Comparison of ENCODE assay signal across 12 cellular contexts in genomic region chr3:194497799-194498575, GRCh38. TPM values are rescaled to one million over a fixed set of nuclear protein-coding genes. Genes with fewer than 3 reads are reported as not detected.
DNase-seq lines count a peak whose midpoint lies in the region; ATAC-seq and TF ChIP-seq lines count a peak whose summit lies in the region.
"Had no signal": no experiment of that assay in that cellular context is flagged by ENCODE, and none has a peak within 500 bp of the region (broad histone marks: within the 10 kb centered on the region; RNA-seq: fewer than 3 reads in every experiment).

No MANE protein-coding gene starts in this region.

- ATAC-seq in HG02678 (IDR thresholded peaks at IDR 0.05; ENCODE audit: unreplicated experiment) (peak; percentile 38), HG03045 (IDR thresholded peaks at IDR 0.05; ENCODE audit: unreplicated experiment) (no peak)
- ATAC-seq: naive thymus-derived CD8-positive, alpha-beta T cell had no signal

- H3K27ac ChIP-seq in BLaER1 treated with 17β-estradiol and CSF1 and Interleukin-3, amounts not matched to agents 10 nM and 100 nM, result peak overlapping the region in 3 of 11 experiments; percentile 3 to 76 (median 68); a peak in 3 of 22 replicates
- no peak overlapping the region for H3K27ac ChIP-seq in esophagus muscularis mucosa (replicated peaks in 1 of 4)
- H3K27ac ChIP-seq in tibial nerve, result no peak overlapping the region

- TF ChIP-seq POLR2A in esophagus muscularis mucosa (IDR thresholded peaks at IDR 0.05; ENCODE audit: low read depth), result no peak
- no peak for TF ChIP-seq POLR2A in tibial nerve (IDR thresholded peaks at IDR 0.05)

- peaks cover 18 to 59% (median 25%) of the 10 kb centered on the region in 10 experiments for H3K4me1 ChIP-seq in BLaER1 treated with 17β-estradiol and CSF1 and Interleukin-3, amounts not matched to agents 10 nM and 100 nM
- H3K4me1 ChIP-seq in esophagus muscularis mucosa, result peaks cover 0 to 16% (median 10%) of the 10 kb centered on the region in 4 donors
- H3K4me1 ChIP-seq in tibial nerve, result peaks cover 0 to 28% (median 7%) of the 10 kb centered on the region in 4 donors

- peaks cover 21% of the 10 kb centered on the region for H3K4me1 Mint-ChIP-seq in nephron progenitor cell

- no peaks in the 10 kb centered on the region for H3K27me3 Mint-ChIP-seq in nephron progenitor cell (ENCODE audit: low read depth, poor library complexity)
- H3K27me3 Mint-ChIP-seq: activated naive CD8-positive, alpha-beta T cell; naive thymus-derived CD8-positive, alpha-beta T cell had no signal

- H3K27me3 ChIP-seq in BLaER1 treated with 17β-estradiol and CSF1 and Interleukin-3, amounts not matched to agents 10 nM and 100 nM, result no peaks in the 10 kb centered on the region
- H3K27me3 ChIP-seq in esophagus muscularis mucosa (no peaks in the 10 kb centered on the region), tibial nerve (no peaks in the 10 kb centered on the region)

- peaks cover 0 to 9% (median 3%) of the 10 kb centered on the region in 11 experiments; a peak in 6 of 22 replicates for H3K9me3 ChIP-seq in BLaER1 treated with 17β-estradiol and CSF1 and Interleukin-3, amounts not matched to agents 10 nM and 100 nM (replicated peaks in 1 of 11)
- H3K9me3 ChIP-seq in esophagus muscularis mucosa (peaks cover 0 to 3% (median 0%) of the 10 kb centered on the region in 4 donors), tibial nerve (no peaks in the 10 kb centered on the region)

- peaks cover 5% of the 10 kb centered on the region for H3K36me3 Mint-ChIP-seq in nephron progenitor cell (ENCODE audit: low read depth)

- peak overlapping the region; percentile 88 for H3K27ac Mint-ChIP-seq in nephron progenitor cell
- H3K27ac Mint-ChIP-seq: activated naive CD8-positive, alpha-beta T cell; naive thymus-derived CD8-positive, alpha-beta T cell had no signal

- H3K4me3 ChIP-seq in BLaER1 treated with 17β-estradiol and CSF1 and Interleukin-3, amounts not matched to agents 10 nM and 100 nM, result no peak overlapping the region
- no peak overlapping the region for H3K4me3 ChIP-seq in esophagus muscularis mucosa
- H3K4me3 ChIP-seq in tibial nerve, result no peak overlapping the region

- no peaks in the 10 kb centered on the region for H4K20me1 ChIP-seq in BLaER1 treated with 17β-estradiol and CSF1 and Interleukin-3, amounts not matched to agents 10 nM and 100 nM

- intact Hi-C loops in esophagus muscularis mucosa (cut with DNase I), result no loop called here

- DNase-seq in esophagus muscularis mucosa (ENCODE audit: extremely low spot score) (peak; percentile 89), nephron progenitor cell (peak; percentile 34), tibial nerve (ENCODE audit: low spot score in 2 of 2) (no peak)
- no peak for DNase-seq in stimulated activated CD8-positive, alpha-beta memory T cell treated with anti-CD3 and anti-CD28 coated beads, Interleukin-4, amount 100 ng/mL, for 48 hours
- DNase-seq in central memory CD4-positive, alpha-beta T cell, result no peak
- DNase-seq: erythroblast; naive thymus-derived CD8-positive, alpha-beta T cell; NCI-H2107 had no signal

- H3K9ac ChIP-seq in BLaER1 treated with 17β-estradiol and CSF1 and Interleukin-3, amounts not matched to agents 10 nM and 100 nM, result no peak overlapping the region

- 0 out of 22 replicates have a peak, but pooled peaks cover 0 to 3% (median 0%) of the 10 kb centered on the region in 11 experiments for H3K36me3 ChIP-seq in BLaER1 treated with 17β-estradiol and CSF1 and Interleukin-3, amounts not matched to agents 10 nM and 100 nM
- H3K36me3 ChIP-seq in esophagus muscularis mucosa (no peaks in the 10 kb centered on the region), tibial nerve (no peaks in the 10 kb centered on the region)

- no peak overlapping the region for H3K4me3 Mint-ChIP-seq in nephron progenitor cell
- H3K4me3 Mint-ChIP-seq: activated naive CD8-positive, alpha-beta T cell; naive thymus-derived CD8-positive, alpha-beta T cell had no signal

- H3K4me2 ChIP-seq in BLaER1 treated with 17β-estradiol and CSF1 and Interleukin-3, amounts not matched to agents 10 nM and 100 nM, result peak overlapping the region; percentile 14 to 97 (median 44); a peak in 20 of 22 replicates

- TF ChIP-seq EP300 in esophagus muscularis mucosa (IDR thresholded peaks at IDR 0.05), result no peak
- TF ChIP-seq EP300 in tibial nerve (IDR thresholded peaks at IDR 0.05), result no peak

- no peaks in the 10 kb centered on the region for H3K9me3 Mint-ChIP-seq in nephron progenitor cell
- H3K9me3 Mint-ChIP-seq: naive thymus-derived CD8-positive, alpha-beta T cell had no signal

- 93% methylated on average over 7 of the region's 8 CpGs for WGBS in esophagus muscularis mucosa
- 63 to 82% methylated on average over 8 of the region's 8 CpGs for WGBS in tibial nerve, 2 donors

- TF ChIP-seq CTCF in esophagus muscularis mucosa (IDR thresholded peaks at IDR 0.05), result no peak
- no peak for TF ChIP-seq CTCF in nephron progenitor cell (IDR thresholded peaks at IDR 0.05)
- no peak for TF ChIP-seq CTCF in tibial nerve (IDR thresholded peaks at IDR 0.05)

RNA-seq across cellular contexts. Expression of gene ATP13A3, which starts 11.2 kb away (rescaled TPM):
- total RNA-seq in esophagus muscularis mucosa (100 to 1,000 TPM in 2 of 4 donors, 10 to 100 TPM in 2; 74.7 to 167 (median 91.0) TPM), tibial nerve (100 to 1,000 TPM in 2 of 4 donors, 10 to 100 TPM in 2; 84.6 to 106 (median 101) TPM)

Comparison
In these comparisons a context has a peak if more than half of its experiments do, and no peak if none do; other contexts are left out.
1. DNase-seq: peak in esophagus muscularis mucosa (single experiment) and nephron progenitor cell (single experiment); none in stimulated activated CD8-positive, alpha-beta memory T cell treated with anti-CD3 and anti-CD28 coated beads, Interleukin-4, amount 100 ng/mL, for 48 hours (single experiment), central memory CD4-positive, alpha-beta T cell (single experiment) and tibial nerve (0 of 2).